In genomic region chr7:34845666-34846361, GRCh38 we compare ENCODE assay signal across 17 cellular contexts.
DNase-seq lines count a peak whose midpoint lies in the region; ATAC-seq, FAIRE-seq and TF ChIP-seq lines count a peak whose summit lies in the region.
"Had no signal": no experiment of that assay in that cellular context is flagged by ENCODE, and none has a peak within 500 bp of the region (broad histone marks: within the 10 kb centered on the region; RNA-seq: fewer than 3 reads in every experiment).

No MANE protein-coding gene starts in this region.

- FAIRE-seq in bronchial epithelial cell (lab: Jason Lieb, UNC), result no peak

- CTCF ChIA-PET in Panc1 (lab: Charles Lee), result no interaction called here

- H3K4me3 Mint-ChIP-seq in progenitor cell of endocrine pancreas (ENCODE audit: low read depth), result no peak overlapping the region
- H3K4me3 Mint-ChIP-seq: activated T-cell treated with anti-CD3 and anti-CD28 coated beads, Interleukin-2, amount 50 U/mL, for 72 hours; immature natural killer cell had no signal

- BruUV-seq in Panc1 (replicated peaks; lab: Mats Ljungman, UMichigan), result no TSS peak

- intact Hi-C loops in Panc1 (cut with micrococcal nuclease; ENCODE audit: unreplicated experiment), result no loop called here
- intact Hi-C loops in dorsolateral prefrontal cortex (cut with DNase I), result no loop called here

- no peaks in the 10 kb centered on the region for H3K9me3 ChIP-seq in Panc1 (ENCODE audit: control insufficient read depth, insufficient read depth, low read depth, low read length)
- H3K9me3 ChIP-seq: mucosa of descending colon, upper lobe of left lung had no signal

- H3K4me3 ChIP-seq in Panc1 (ENCODE audit: low read depth in 2 of 2, low read length in 2 of 2) (no peak overlapping the region), bronchial epithelial cell (ENCODE audit: low read depth, low read length) (no peak overlapping the region), dorsolateral prefrontal cortex (no peak overlapping the region)
- H3K4me3 ChIP-seq: mucosa of descending colon, upper lobe of left lung had no signal

- ATAC-seq in Panc1, result peak; percentile 51
- ATAC-seq: activated T-cell treated with anti-CD3 and anti-CD28 coated beads, Interleukin-2, amount 50 U/mL, for 72 hours; mucosa of descending colon had no signal

- H3K27ac ChIP-seq in Panc1 (ENCODE audit: low read length) (no peak overlapping the region), dorsolateral prefrontal cortex (no peak overlapping the region)
- H3K27ac ChIP-seq: KMS-11, upper lobe of left lung had no signal

- POLR2A ChIA-PET in Panc1 (lab: Charles Lee), result no interaction called here

- TF ChIP-seq CTCF in Panc1 (IDR thresholded peaks at IDR 0.05), result 0 out of 2 replicates have a peak, but pooled peaks have one; percentile 9
- no peak for TF ChIP-seq CTCF in bronchial epithelial cell (IDR thresholded peaks at IDR 0.05; ENCODE audit: insufficient read depth, low read length, severe bottlenecking)
- no peak for TF ChIP-seq CTCF in progenitor cell of endocrine pancreas (IDR thresholded peaks at IDR 0.05; ENCODE audit: unreplicated experiment)
- TF ChIP-seq CTCF in dorsolateral prefrontal cortex (IDR thresholded peaks at IDR 0.05 in 54 of 56, conservative IDR thresholded peaks at IDR 0.05 in 2 of 56; ENCODE audit: low read depth in 1 of 56, partially characterized antibody in 56 of 56), result no peak

- H3K36me3 Mint-ChIP-seq in progenitor cell of endocrine pancreas (ENCODE audit: insufficient read depth), result peaks cover 2% of the 10 kb centered on the region
- H3K36me3 Mint-ChIP-seq: immature natural killer cell had no signal

- in situ Hi-C loops in Panc1 (cut with HindIII; ENCODE audit: low pct_unique_long_range_greater_than_20kb, low sequenced_read_pairs), result no loop called here

- peaks cover 31% of the 10 kb centered on the region for H3K4me1 Mint-ChIP-seq in progenitor cell of endocrine pancreas (ENCODE audit: low read depth)
- H3K4me1 Mint-ChIP-seq: immature natural killer cell had no signal

- DNase-seq in NCI-H82 (lab: John Stamatoyannopoulos, UW) (peak; percentile 22), NCI-H82 treated with DMSO at 0.1 percent for 48 hours (lab: John Stamatoyannopoulos, UW; ENCODE audit: unreplicated experiment) (no peak), Panc1 (ENCODE audit: low read depth, low spot score) (no peak), bronchial epithelial cell (ENCODE audit: low read depth) (peak; percentile 74), progenitor cell of endocrine pancreas (ENCODE audit: low spot score, unreplicated experiment) (no peak), dorsolateral prefrontal cortex (no peak), AG20443 (ENCODE audit: low spot score) (no peak), NCI-H2171 treated with DMSO at 0.1 percent for 48 hours (lab: John Stamatoyannopoulos, UW) (no peak)
- DNase-seq: activated CD4-positive, alpha-beta T cell treated with anti-CD3 and anti-CD28 coated beads for 48 hours; activated T-cell treated with anti-CD3 and anti-CD28 coated beads, Interleukin-2, amount 50 U/mL, for 72 hours; foreskin fibroblast; immature natural killer cell; mucosa of descending colon; NCI-H187 treated with DMSO at 0.1 percent for 48 hours; posterior cingulate gyrus; upper lobe of left lung had no signal

- H3K9me3 Mint-ChIP-seq in progenitor cell of endocrine pancreas (ENCODE audit: low read depth), result no peaks in the 10 kb centered on the region
- H3K9me3 Mint-ChIP-seq: immature natural killer cell had no signal

- no peaks in the 10 kb centered on the region for H3K4me1 ChIP-seq in Panc1 (ENCODE audit: control insufficient read depth, insufficient read depth, low read length)
- H3K4me1 ChIP-seq: upper lobe of left lung had no signal

- no peaks in the 10 kb centered on the region for H3K27me3 ChIP-seq in Panc1 (ENCODE audit: control insufficient read depth, insufficient read depth, low read length)
- H3K27me3 ChIP-seq in bronchial epithelial cell (ENCODE audit: control insufficient read depth, insufficient read depth, low read length), result no peaks in the 10 kb centered on the region
- no peaks in the 10 kb centered on the region for H3K27me3 ChIP-seq in dorsolateral prefrontal cortex
- H3K27me3 ChIP-seq: upper lobe of left lung had no signal

- H3K36me3 ChIP-seq in Panc1 (ENCODE audit: control insufficient read depth, insufficient read depth, low read length) (no peaks in the 10 kb centered on the region), bronchial epithelial cell (ENCODE audit: control insufficient read depth, insufficient read depth, low read length) (no peaks in the 10 kb centered on the region)
- H3K36me3 ChIP-seq: upper lobe of left lung had no signal

- peaks cover 10% of the 10 kb centered on the region for H3K27me3 Mint-ChIP-seq in progenitor cell of endocrine pancreas

- H3K27ac Mint-ChIP-seq in progenitor cell of endocrine pancreas, result peak overlapping the region; percentile 80
- H3K27ac Mint-ChIP-seq: activated T-cell treated with anti-CD3 and anti-CD28 coated beads, Interleukin-2, amount 50 U/mL, for 72 hours; immature natural killer cell had no signal

Comparison
In these comparisons a context has a peak if more than half of its experiments do, and no peak if none do; other contexts are left out.
1. DNase-seq: peak in NCI-H82 (single experiment) and bronchial epithelial cell (single experiment); none in NCI-H82 treated with DMSO at 0.1 percent for 48 hours (single experiment), Panc1 (single experiment), progenitor cell of endocrine pancreas (single experiment), dorsolateral prefrontal cortex (0 of 10), AG20443 (single experiment) and NCI-H2171 treated with DMSO at 0.1 percent for 48 hours (single experiment).